In genomic region chrX:111168314-111168713, GRCh38 we compare ENCODE assay signal across 8 cellular contexts.
DNase-seq lines count a peak whose midpoint lies in the region; ATAC-seq and TF ChIP-seq lines count a peak whose summit lies in the region.

No MANE protein-coding gene starts in this region.

- ATAC-seq in heart left ventricle (no peak), sciatic nerve (no peak)

- H3K9me3 ChIP-seq in osteoblast (ENCODE audit: low read depth, low read length) (no peaks in the 10 kb centered on the region), heart left ventricle (no peaks in the 10 kb centered on the region)

- H3K4me3 ChIP-seq in brain microvascular endothelial cell (ENCODE audit: low read depth, low read length) (no peak overlapping the region), osteoblast (ENCODE audit: insufficient read depth, low read length) (no peak overlapping the region), heart left ventricle (no peak overlapping the region)

- TF ChIP-seq POLR2A in heart left ventricle (IDR thresholded peaks at IDR 0.05), result no peak

- no peaks in the 10 kb centered on the region for H3K79me2 ChIP-seq in osteoblast (ENCODE audit: insufficient read depth, low read length)

- H3K27me3 ChIP-seq in brain microvascular endothelial cell (replicated peaks) (no peaks in the 10 kb centered on the region), osteoblast (ENCODE audit: insufficient read depth, low read length) (peaks cover 3% of the 10 kb centered on the region), heart left ventricle (peaks cover 0 to 8% (median 0%) of the 10 kb centered on the region in 9 donors)

- no peaks in the 10 kb centered on the region for H4K20me1 ChIP-seq in osteoblast (ENCODE audit: insufficient read depth, low read length)

- TF ChIP-seq CTCF in brain microvascular endothelial cell (IDR thresholded peaks at IDR 0.05; ENCODE audit: low read depth, low read length, missing control alignments) (peak; percentile 20), osteoblast (IDR thresholded peaks at IDR 0.05; ENCODE audit: extremely low read depth, low read depth, low read length) (peak; percentile 31), heart left ventricle (IDR thresholded peaks at IDR 0.05) (peak in 1 of 12 donors; percentile 18)

- H3K4me1 ChIP-seq in osteoblast (ENCODE audit: insufficient read depth, low read length) (no peaks in the 10 kb centered on the region), heart left ventricle (no peaks in the 10 kb centered on the region)

- in situ Hi-C loops in brain microvascular endothelial cell (cut with HindIII; ENCODE audit: low pct_ligation_motif_present, low sequenced_read_pairs), result no loop called here

- intact Hi-C loops in heart left ventricle (cut with DNase I), result loop anchor here in 8 of 10 donors (5.0 to 10.0 kb wide), 2 partner anchors 276 to 279 kb away; no protein-coding TSS in a partner anchor
- intact Hi-C loops in sciatic nerve (cut with DNase I), result no loop called here

- H3K27ac ChIP-seq in brain microvascular endothelial cell (no peak overlapping the region), osteoblast (ENCODE audit: low read depth, low read length) (no peak overlapping the region), heart left ventricle (no peak overlapping the region)

- H2AFZ ChIP-seq in osteoblast (ENCODE audit: low read length), result no peak overlapping the region

- WGBS in heart left ventricle, 4 donors, result 53 to 73% (median 61%) methylated on average over 2 of the region's 2 CpGs

- H3K4me2 ChIP-seq in osteoblast (ENCODE audit: insufficient read depth, low read length), result no peak overlapping the region

- DNase-seq in NCI-H1417 (lab: John Stamatoyannopoulos, UW) (peak; percentile 10 to 77 (median 48)), NCI-H1417 treated with DMSO at 0.1 percent for 48 hours (lab: John Stamatoyannopoulos, UW) (no peak), NCI-H2081 treated with DMSO at 0.1 percent for 48 hours (lab: John Stamatoyannopoulos, UW) (peak; percentile 47), brain microvascular endothelial cell (no peak), osteoblast (ENCODE audit: insufficient read length, low spot score, missing footprints) (no peak), heart left ventricle (no peak), sciatic nerve (ENCODE audit: low spot score) (no peak)
- DNase-seq in stimulated activated CD4-positive, alpha-beta T cell treated with anti-CD3 and anti-CD28 coated beads, Interleukin-2, amount 100 ng/mL, for 48 hours, result no peak

- H3K36me3 ChIP-seq in brain microvascular endothelial cell (replicated peaks), result no peaks in the 10 kb centered on the region
- H3K36me3 ChIP-seq in osteoblast (ENCODE audit: insufficient read depth, low read length), result no peaks in the 10 kb centered on the region
- H3K36me3 ChIP-seq in heart left ventricle, result no peaks in the 10 kb centered on the region

Comparison
In these comparisons a context has a peak if more than half of its experiments do, and no peak if none do; other contexts are left out.
1. DNase-seq: peak in NCI-H1417 (3 of 3) and NCI-H2081 treated with DMSO at 0.1 percent for 48 hours (single experiment); none in NCI-H1417 treated with DMSO at 0.1 percent for 48 hours (single experiment), brain microvascular endothelial cell (single experiment), osteoblast (single experiment), stimulated activated CD4-positive, alpha-beta T cell treated with anti-CD3 and anti-CD28 coated beads, Interleukin-2, amount 100 ng/mL, for 48 hours (0 of 2), heart left ventricle (0 of 5) and sciatic nerve (single experiment).